9 cellular contexts compared by ENCODE assay signal in genomic region chr16:87981376-87981775, GRCh38. TPM values are rescaled to one million over a fixed set of nuclear protein-coding genes. Genes with fewer than 3 reads are reported as not detected.
"Had no signal": no experiment of that assay in that cellular context is flagged by ENCODE, and none has a peak within 500 bp of the region (broad histone marks: within the 10 kb centered on the region; RNA-seq: fewer than 3 reads in every experiment).

No MANE protein-coding gene starts in this region.

RNA-seq across cellular contexts. Expression of gene CA5A, which starts 45.0 kb away (rescaled TPM):
- total RNA-seq: aorta, cardiac septum, dermis blood vessel endothelial cell, foreskin keratinocyte, glomerular endothelial cell, mesenteric fat pad, osteocyte, testis, uterus had no signal
